In genomic region chr17:41116292-41116691, GRCh38 we compare ENCODE assay signal across 18 cellular contexts. TPM values are rescaled to one million over a fixed set of nuclear protein-coding genes. Genes with fewer than 3 reads are reported as not detected.
"Had no signal": no experiment of that assay in that cellular context is flagged by ENCODE, and none has a peak within 500 bp of the region (broad histone marks: within the 10 kb centered on the region; RNA-seq: fewer than 3 reads in every experiment).

No MANE protein-coding gene starts in this region.

- H3K4me3 ChIP-seq: sigmoid colon, suprapubic skin had no signal

- H3K4me1 Mint-ChIP-seq: brain had no signal

- ATAC-seq: activated CD4-positive, CD25-positive, alpha-beta regulatory T cell treated with anti-CD3 and anti-CD28 coated beads, Interleukin-2, amount 50 U/mL, for 24 hours; natural killer cell treated with Interleukin-12 subunit alpha and Interleukin-12 subunit beta and Interleukin-15 and Interleukin-18, amount 100 ng/mL, for 72 hours; stimulated activated naive CD8-positive, alpha-beta T cell treated with anti-CD3 and anti-CD28 coated beads, Interleukin-15, Interleukin-2, amounts not matched to agents 100 U/mL and 50 U/mL, for 24 hours had no signal

- H3K9me3 ChIP-seq: sigmoid colon, suprapubic skin had no signal

- H3K4me1 ChIP-seq: sigmoid colon, suprapubic skin had no signal

- DNase-seq: activated effector memory CD4-positive, alpha-beta T cell treated with anti-CD3 and anti-CD28 coated beads, Interleukin-2, amount 50 U/mL, for 16 hours; activated T-cell treated with anti-CD3 and anti-CD28 coated beads, Interleukin-2, amount 50 U/mL, for 1 hour; amygdala; dermis blood vessel endothelial cell; immature natural killer cell; sigmoid colon; stimulated activated naive CD8-positive, alpha-beta T cell treated with anti-CD3 and anti-CD28 coated beads, Interleukin-15, Interleukin-2, amounts not matched to agents 100 U/mL and 50 U/mL, for 24 hours had no signal

- H3K36me3 ChIP-seq: sigmoid colon, suprapubic skin had no signal

- H3K9me3 Mint-ChIP-seq: central memory CD8-positive, alpha-beta T cell; natural killer cell treated with Interleukin-12 subunit alpha and Interleukin-12 subunit beta and Interleukin-15 and Interleukin-18, amount 100 ng/mL, for 72 hours; type B pancreatic cell had no signal

- H3K4me3 Mint-ChIP-seq: activated naive CD8-positive, alpha-beta T cell; brain; central memory CD8-positive, alpha-beta T cell; immature natural killer cell; natural killer cell treated with Interleukin-12 subunit alpha and Interleukin-12 subunit beta and Interleukin-15 and Interleukin-18, amount 100 ng/mL, for 72 hours; type B pancreatic cell had no signal

- H3K27ac Mint-ChIP-seq: activated naive CD8-positive, alpha-beta T cell; brain; immature natural killer cell; natural killer cell treated with Interleukin-12 subunit alpha and Interleukin-12 subunit beta and Interleukin-15 and Interleukin-18, amount 100 ng/mL, for 72 hours; type B pancreatic cell had no signal

- H3K27me3 Mint-ChIP-seq: activated naive CD8-positive, alpha-beta T cell; type B pancreatic cell had no signal

- H3K27ac ChIP-seq: sigmoid colon, suprapubic skin had no signal

- H3K36me3 Mint-ChIP-seq: brain, type B pancreatic cell had no signal

RNA-seq across cellular contexts. Expression of gene KRTAP4-11, which starts 1.9 kb away (rescaled TPM):
- total RNA-seq: dermis blood vessel endothelial cell; lung microvascular endothelial cell; mononuclear cell; natural killer cell treated with Interleukin-12 subunit alpha and Interleukin-12 subunit beta and Interleukin-15 and Interleukin-18, amount 100 ng/mL, for 72 hours; omental fat pad; pulmonary artery endothelial cell; sigmoid colon had no signal

RNA-seq across cellular contexts. Expression of gene KRTAP4-12, which starts 7.7 kb away (rescaled TPM):
- total RNA-seq: dermis blood vessel endothelial cell; lung microvascular endothelial cell; mononuclear cell; natural killer cell treated with Interleukin-12 subunit alpha and Interleukin-12 subunit beta and Interleukin-15 and Interleukin-18, amount 100 ng/mL, for 72 hours; omental fat pad; pulmonary artery endothelial cell; sigmoid colon had no signal

RNA-seq across cellular contexts. Expression of gene KRTAP4-9, which starts 11.1 kb away (rescaled TPM):
- total RNA-seq: dermis blood vessel endothelial cell; lung microvascular endothelial cell; mononuclear cell; natural killer cell treated with Interleukin-12 subunit alpha and Interleukin-12 subunit beta and Interleukin-15 and Interleukin-18, amount 100 ng/mL, for 72 hours; omental fat pad; pulmonary artery endothelial cell; sigmoid colon had no signal

RNA-seq across cellular contexts. Expression of gene KRTAP4-16, which starts 14.3 kb away (rescaled TPM):
- total RNA-seq: dermis blood vessel endothelial cell; lung microvascular endothelial cell; mononuclear cell; natural killer cell treated with Interleukin-12 subunit alpha and Interleukin-12 subunit beta and Interleukin-15 and Interleukin-18, amount 100 ng/mL, for 72 hours; omental fat pad; pulmonary artery endothelial cell; sigmoid colon; suprapubic skin had no signal

RNA-seq across cellular contexts. Expression of gene KRTAP4-8, which starts 18.4 kb away (rescaled TPM):
- total RNA-seq: dermis blood vessel endothelial cell; lung microvascular endothelial cell; mononuclear cell; natural killer cell treated with Interleukin-12 subunit alpha and Interleukin-12 subunit beta and Interleukin-15 and Interleukin-18, amount 100 ng/mL, for 72 hours; omental fat pad; pulmonary artery endothelial cell; sigmoid colon had no signal
